In genomic region chr3:124033360-124034015, GRCh38 we compare ENCODE assay signal across 8 cellular contexts. TPM values are rescaled to one million over a fixed set of nuclear protein-coding genes. Genes with fewer than 3 reads are reported as not detected.
DNase-seq lines count a peak whose midpoint lies in the region; ATAC-seq and TF ChIP-seq lines count a peak whose summit lies in the region.

Gene KALRN (plus strand): TSS chr3:124033369.

- intact Hi-C loops in heart left ventricle (cut with DNase I): loop anchor here (2.0 to 10.0 kb wide), 9 partner anchors 43 to 249 kb away; no protein-coding TSS in a partner anchor
- intact Hi-C loops in posterior vena cava (cut with DNase I): loop anchor here in 1 of 2 donors (5.0 kb wide), 1 partner anchor 44 kb away; no protein-coding TSS in a partner anchor

- peak within 1 kb of the TSS; percentile 73 for H3K4me3 Mint-ChIP-seq in activated T-helper 17 cell treated with anti-CD3 and anti-CD28 coated beads, Interleukin-2, amount 50 U/mL, for 72 hours

- H3K4me1 Mint-ChIP-seq in activated T-helper 17 cell treated with anti-CD3 and anti-CD28 coated beads, Interleukin-2, amount 50 U/mL, for 72 hours: peaks cover 11% of the 10 kb centered on the region

- peaks cover 0 to 34% (median 9%) of the 10 kb centered on the region in 12 donors for H3K4me1 ChIP-seq in heart left ventricle

- no peaks in the 10 kb centered on the region for H3K36me3 Mint-ChIP-seq in activated T-helper 17 cell treated with anti-CD3 and anti-CD28 coated beads, Interleukin-2, amount 50 U/mL, for 72 hours (ENCODE audit: low read depth)

- DNase-seq in DMS 273 (lab: John Stamatoyannopoulos, UW; ENCODE audit: unreplicated experiment) (peak; percentile 75), DMS 273 treated with DMSO at 0.1 percent for 48 hours (lab: John Stamatoyannopoulos, UW) (no peak), heart left ventricle (peak; percentile 23 to 72 (median 28)), posterior vena cava (ENCODE audit: low spot score) (peak; percentile 75), SIG-M5 (lab: John Stamatoyannopoulos, UW) (no peak), NCI-H1694 (lab: John Stamatoyannopoulos, UW) (no peak)

- no peaks in the 10 kb centered on the region for H3K36me3 ChIP-seq in heart left ventricle

- H3K27ac Mint-ChIP-seq in activated T-helper 17 cell treated with anti-CD3 and anti-CD28 coated beads, Interleukin-2, amount 50 U/mL, for 72 hours: no peak within 1 kb of the TSS

- TF ChIP-seq CTCF in heart left ventricle (IDR thresholded peaks at IDR 0.05): peak in 6 of 12 donors; percentile 4 to 31 (median 18)

- peaks cover 0 to 56% (median 0%) of the 10 kb centered on the region in 9 donors for H3K27me3 ChIP-seq in heart left ventricle

- H3K4me3 ChIP-seq in heart left ventricle: peak within 1 kb of the TSS; percentile 62 to 92 (median 85)

- peaks cover 0 to 5% (median 0%) of the 10 kb centered on the region in 12 donors for H3K9me3 ChIP-seq in heart left ventricle

- H3K27ac ChIP-seq in heart left ventricle: peak within 1 kb of the TSS; percentile 80 to 98 (median 94)

- no peaks in the 10 kb centered on the region for H3K9me3 Mint-ChIP-seq in activated T-helper 17 cell treated with anti-CD3 and anti-CD28 coated beads, Interleukin-2, amount 50 U/mL, for 72 hours

- TF ChIP-seq POLR2A in heart left ventricle (IDR thresholded peaks at IDR 0.05): no peak

- 0 to 1% (median 0%) methylated on average over 30 to 63 of the region's 63 CpGs for WGBS in heart left ventricle, 4 donors

- peaks cover 42% of the 10 kb centered on the region for H3K27me3 Mint-ChIP-seq in activated T-helper 17 cell treated with anti-CD3 and anti-CD28 coated beads, Interleukin-2, amount 50 U/mL, for 72 hours

- peak; percentile 16 for ATAC-seq in HG02885 (IDR thresholded peaks at IDR 0.05; ENCODE audit: poor library complexity, unreplicated experiment)
- ATAC-seq in activated T-helper 17 cell treated with anti-CD3 and anti-CD28 coated beads, Interleukin-2, amount 50 U/mL, for 72 hours (replicated peaks): peak; percentile 38
- ATAC-seq in heart left ventricle: peak in 2 of 4 donors; percentile 42 to 45

RNA-seq across cellular contexts. Expression of gene KALRN, which starts in this region (rescaled TPM):
- under 1 TPM; 0.61 to 0.95 TPM for total RNA-seq in activated T-helper 17 cell treated with anti-CD3 and anti-CD28 coated beads, Interleukin-2, amount 50 U/mL, for 72 hours
- 100 to 1,000 TPM in 1 of 9 donors, 10 to 100 TPM in 8; 54.6 to 118 (median 77.1) TPM for total RNA-seq in heart left ventricle
- polyA plus RNA-seq in heart left ventricle: 10 to 100 TPM; 20.0 to 25.5 TPM
- 100 to 1,000 TPM in 1 of 2 donors, 10 to 100 TPM in 1; 63.2 to 118 TPM for total RNA-seq in posterior vena cava

Comparison
In these comparisons a context has a peak if more than half of its experiments do, and no peak if none do; other contexts are left out.
1. RNA of gene KALRN (total RNA-seq): 63.2 to 118 TPM in posterior vena cava and 54.6 to 118 TPM in heart left ventricle; 0.61 to 0.95 TPM in activated T-helper 17 cell treated with anti-CD3 and anti-CD28 coated beads, Interleukin-2, amount 50 U/mL, for 72 hours; every median in the first group is over 10 times any median in the second.
2. DNase-seq: peak in DMS 273 (single experiment), heart left ventricle (5 of 5) and posterior vena cava (single experiment); none in DMS 273 treated with DMSO at 0.1 percent for 48 hours (single experiment), SIG-M5 (single experiment) and NCI-H1694 (single experiment).
3. Peak in ATAC-seq in activated T-helper 17 cell treated with anti-CD3 and anti-CD28 coated beads, Interleukin-2, amount 50 U/mL, for 72 hours; RNA of the gene not detected or under 1 TPM.